15 cellular contexts compared by ENCODE assay signal in the genomic region with DNA sequence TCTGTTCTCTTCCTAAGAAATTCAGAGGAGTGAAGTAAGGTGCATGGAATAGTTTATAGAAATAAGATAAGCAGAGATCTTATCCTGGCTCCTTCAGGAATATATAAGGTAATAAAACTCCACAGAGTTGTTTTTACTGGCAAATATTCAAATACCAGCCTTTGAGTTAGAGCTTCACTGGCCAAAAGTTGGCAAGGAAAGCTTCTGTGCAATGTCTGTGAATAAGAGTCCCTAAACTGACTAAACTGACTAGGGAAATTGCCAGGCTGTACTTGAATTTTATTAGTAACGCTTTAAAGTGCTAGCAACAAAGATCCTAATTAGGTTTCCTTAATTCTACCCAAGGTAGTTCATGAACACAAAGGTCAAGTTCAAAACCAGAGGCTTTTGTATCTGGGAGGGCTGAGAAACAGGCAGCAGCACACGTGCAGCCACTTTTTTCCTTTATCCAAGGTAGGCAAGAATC.
A peak's percentile ranks its signal among the peaks of the same experiment; 100 is the strongest.
DNase-seq lines count a peak whose midpoint lies in the region; ATAC-seq and TF ChIP-seq lines count a peak whose summit lies in the region.
"Had no signal": no experiment of that assay in that cellular context is flagged by ENCODE, and none has a peak within 500 bp of the region (broad histone marks: within the 10 kb centered on the region; RNA-seq: fewer than 3 reads in every experiment).

No MANE protein-coding gene starts in this region.

- intact Hi-C loops in left ventricle myocardium inferior (cut with micrococcal nuclease), result no loop called here
- intact Hi-C loops in cardiac septum (cut with DNase I), result no loop called here

- H3K4me1 ChIP-seq in left ventricle myocardium inferior, result peaks cover 7% of the 10 kb centered on the region
- H3K4me1 ChIP-seq: A549 had no signal

- no peaks in the 10 kb centered on the region for H3K36me3 ChIP-seq in left ventricle myocardium inferior

- H3K27ac ChIP-seq in left ventricle myocardium inferior (replicated peaks), result peak overlapping the region; percentile 65
- H3K27ac ChIP-seq: A549 had no signal

- no peak overlapping the region for H3K4me3 ChIP-seq in left ventricle myocardium inferior
- H3K4me3 ChIP-seq: A549, GM23338 had no signal

- no peaks in the 10 kb centered on the region for H3K9me3 ChIP-seq in left ventricle myocardium inferior (replicated peaks)
- H3K9me3 ChIP-seq: A549 had no signal

- TF ChIP-seq CTCF in left ventricle myocardium inferior (IDR thresholded peaks at IDR 0.05; ENCODE audit: borderline replicate concordance), result no peak

- ATAC-seq in HG03469 (IDR thresholded peaks at IDR 0.05; ENCODE audit: unreplicated experiment) (no peak), GM21360 (IDR thresholded peaks at IDR 0.05; ENCODE audit: unreplicated experiment) (no peak)
- ATAC-seq: A549, GM23338, left ventricle myocardium superior had no signal

- no peaks in the 10 kb centered on the region for H3K27me3 ChIP-seq in left ventricle myocardium inferior (ENCODE audit: low read depth)

- DNase-seq in left ventricle myocardium inferior (no peak), cardiac septum (ENCODE audit: low spot score) (no peak), amniotic epithelial cell (ENCODE audit: low read depth) (peak; percentile 49), iris pigment epithelial cell (ENCODE audit: low read depth) (peak; percentile 22)
- no peak for DNase-seq in activated CD4-positive, alpha-beta T cell treated with anti-CD3 and anti-CD28 coated beads, Interleukin-2, amount 50 U/mL, for 4 hours
- no peak for DNase-seq in stimulated activated CD4-positive, alpha-beta T cell treated with anti-CD3 and anti-CD28 coated beads, Interleukin-4, amount 100 ng/mL, for 4 hours
- DNase-seq: activated CD8-positive, alpha-beta memory T cell treated with anti-CD3 and anti-CD28 coated beads for 24 hours; activated gamma-delta T cell treated with Interleukin-2 at 50 U/mL for 16 hours; hypothalamus; left ventricle myocardium superior; NCI-H187 treated with DMSO at 0.1 percent for 48 hours had no signal

Comparison
In these comparisons a context has a peak if more than half of its experiments do, and no peak if none do; other contexts are left out.
1. DNase-seq: peak in amniotic epithelial cell (single experiment) and iris pigment epithelial cell (single experiment); none in left ventricle myocardium inferior (single experiment), cardiac septum (single experiment), activated CD4-positive, alpha-beta T cell treated with anti-CD3 and anti-CD28 coated beads, Interleukin-2, amount 50 U/mL, for 4 hours (0 of 2) and stimulated activated CD4-positive, alpha-beta T cell treated with anti-CD3 and anti-CD28 coated beads, Interleukin-4, amount 100 ng/mL, for 4 hours (0 of 2).